ENCODE assay signal across 8 cellular contexts in genomic region chrX:19544693-19545305, GRCh38. TPM values are rescaled to one million over a fixed set of nuclear protein-coding genes. Genes with fewer than 3 reads are reported as not detected.
A peak's percentile ranks its signal among the peaks of the same experiment; 100 is the strongest.
DNase-seq lines count a peak whose midpoint lies in the region; ATAC-seq and TF ChIP-seq lines count a peak whose summit lies in the region.

No MANE protein-coding gene starts in this region.

- peak overlapping the region; percentile 91 for H3K27ac Mint-ChIP-seq in central memory CD8-positive, alpha-beta T cell (ENCODE audit: low read depth)

- H3K27me3 ChIP-seq in KMS-11 (ENCODE audit: insufficient read depth, low read depth), result no peaks in the 10 kb centered on the region
- H3K27me3 ChIP-seq in SK-N-SH (ENCODE audit: insufficient read depth), result no peaks in the 10 kb centered on the region
- no peaks in the 10 kb centered on the region for H3K27me3 ChIP-seq in stomach

- H3K9ac ChIP-seq in KMS-11, result no peak overlapping the region
- H3K9ac ChIP-seq in SK-N-SH, result no peak overlapping the region

- no peak overlapping the region for H3K4me2 ChIP-seq in KMS-11
- H3K4me2 ChIP-seq in SK-N-SH, result no peak overlapping the region

- H3K4me3 ChIP-seq in KMS-11 (IDR thresholded peaks at IDR 0.05; ENCODE audit: insufficient read depth, low read depth, low read length), result no peak overlapping the region
- H3K4me3 ChIP-seq in SK-N-SH (ENCODE audit: low read depth in 2 of 2, low read length in 1 of 2), result no peak overlapping the region
- no peak overlapping the region for H3K4me3 ChIP-seq in stomach

- no peaks in the 10 kb centered on the region for H4K20me1 ChIP-seq in KMS-11 (ENCODE audit: insufficient read depth)
- 0 out of 2 replicates have a peak, but pooled peaks cover 4% of the 10 kb centered on the region for H4K20me1 ChIP-seq in SK-N-SH (ENCODE audit: insufficient read depth)

- no peak overlapping the region for H3K4me3 Mint-ChIP-seq in central memory CD8-positive, alpha-beta T cell

- H3K36me3 ChIP-seq in KMS-11 (ENCODE audit: insufficient read depth) (no peaks in the 10 kb centered on the region), SK-N-SH (replicated peaks in 1 of 2; ENCODE audit: control insufficient read depth in 1 of 2, insufficient read depth in 2 of 2, low read length in 1 of 2) (peaks cover 6 to 60% of the 10 kb centered on the region in 2 experiments), stomach (peaks cover 0 to 38% (median 21%) of the 10 kb centered on the region in 4 donors)

- no peaks in the 10 kb centered on the region for H3K4me1 ChIP-seq in KMS-11 (ENCODE audit: low read depth, poor library complexity, severe bottlenecking)
- H3K4me1 ChIP-seq in SK-N-SH (ENCODE audit: control insufficient read depth in 1 of 2, insufficient read depth in 2 of 2, low read depth in 1 of 2, low read length in 1 of 2), result no peaks in the 10 kb centered on the region
- no peaks in the 10 kb centered on the region for H3K4me1 ChIP-seq in stomach

- peak; percentile 53 for DNase-seq in A172 (ENCODE audit: low spot score)
- peak; percentile 20 for DNase-seq in GM04503 (ENCODE audit: low read depth)
- peak; percentile 76 for DNase-seq in SK-N-SH
- no peak for DNase-seq in central memory CD8-positive, alpha-beta T cell (ENCODE audit: low spot score in 2 of 2)
- DNase-seq in kidney glomerular epithelial cell (lab: John Stamatoyannopoulos, UW), result peak; percentile 8
- DNase-seq in stomach, result peak; percentile 38
- no peak for DNase-seq in mesenteric fat pad (ENCODE audit: low spot score)

- no peaks in the 10 kb centered on the region for H3F3A ChIP-seq in SK-N-SH (replicated peaks; ENCODE audit: insufficient read depth)

- CTCF ChIA-PET in SK-N-SH (lab: Yijun Ruan, JAX), result interaction anchor here (0.8 to 1.3 kb wide), 2 partner anchors 173 to 202 kb away, joined by 3 to 4 read pairs; no protein-coding TSS in a partner anchor

- no peak for ATAC-seq in central memory CD8-positive, alpha-beta T cell (replicated peaks; ENCODE audit: extremely low read depth, poor library complexity, severe bottlenecking)

- no peaks in the 10 kb centered on the region for H3K9me2 ChIP-seq in SK-N-SH

- intact Hi-C loops in stomach (cut with DNase I; ENCODE audit: low total_unique reads), result no loop called here

- TF ChIP-seq CTCF in KMS-11 (conservative IDR thresholded peaks at IDR 0.05; ENCODE audit: low read depth, low read length), result peak; percentile 79
- peak; percentile 94 for TF ChIP-seq CTCF in SK-N-SH (IDR thresholded peaks at IDR 0.05)
- peak in 4 of 7 experiments; percentile 32 to 57 (median 45) for TF ChIP-seq CTCF in stomach (IDR thresholded peaks at IDR 0.05)

- peak; percentile 83 for TF ChIP-seq RAD21 in SK-N-SH (IDR thresholded peaks at IDR 0.05; ENCODE audit: low read length)

- H3K79me2 ChIP-seq in KMS-11 (ENCODE audit: insufficient read depth, low read depth) (no peaks in the 10 kb centered on the region), SK-N-SH (ENCODE audit: insufficient read depth) (no peaks in the 10 kb centered on the region)

- no peak overlapping the region for H3K27ac ChIP-seq in KMS-11
- H3K27ac ChIP-seq in SK-N-SH (ENCODE audit: low read depth in 2 of 2, low read length in 1 of 2), result no peak overlapping the region
- no peak overlapping the region for H3K27ac ChIP-seq in stomach

- no peaks in the 10 kb centered on the region for H3K9me3 Mint-ChIP-seq in central memory CD8-positive, alpha-beta T cell

- H3K36me3 Mint-ChIP-seq in central memory CD8-positive, alpha-beta T cell (ENCODE audit: insufficient read depth), result peaks cover 62% of the 10 kb centered on the region

- TF ChIP-seq EP300 in SK-N-SH (IDR thresholded peaks at IDR 0.05; ENCODE audit: borderline replicate concordance in 1 of 2, low read depth in 1 of 2, low read length in 1 of 2) (no peak), stomach (IDR thresholded peaks at IDR 0.05) (no peak)

- WGBS in SK-N-SH (ENCODE audit: low lambda C conversion rate), result 31% methylated on average over 8 of the region's 8 CpGs
- WGBS in stomach, 5 donors, result 32 to 45% (median 42%) methylated on average over 8 of the region's 8 CpGs

- no peak for TF ChIP-seq POLR2A in stomach (IDR thresholded peaks at IDR 0.05)

- peaks cover 35% of the 10 kb centered on the region for H3K4me1 Mint-ChIP-seq in central memory CD8-positive, alpha-beta T cell

- POLR2A ChIA-PET in SK-N-SH (lab: Yijun Ruan, JAX), result no interaction called here

- H3K9me3 ChIP-seq in SK-N-SH, result no peaks in the 10 kb centered on the region
- H3K9me3 ChIP-seq in stomach, result no peaks in the 10 kb centered on the region

- H3K27me3 Mint-ChIP-seq in central memory CD8-positive, alpha-beta T cell, result no peaks in the 10 kb centered on the region

- H2AFZ ChIP-seq in KMS-11 (ENCODE audit: low read depth), result no peak overlapping the region
- no peak overlapping the region for H2AFZ ChIP-seq in SK-N-SH (ENCODE audit: low read depth)

TF ChIP-seq in SK-N-SH, 30 proteins besides CTCF, POLR2A, EP300 and RAD21:
- TF ChIP-seq SMC3 (IDR thresholded peaks at IDR 0.05; ENCODE audit: low read depth, low read length) (peak; percentile 66), CHD2 (IDR thresholded peaks at IDR 0.05; ENCODE audit: low read length, partially characterized antibody) (no peak)

RNA-seq across cellular contexts. Expression of gene MAP3K15, which starts 29.5 kb away (rescaled TPM):
- 0.86 and 1.4 TPM in 2 replicates for total RNA-seq in A172 (2014; rRNA removed; shearing (Covaris generic))
- polyA plus RNA-seq in SK-N-SH (2012; rRNA removed) (0.05 and 0.07 TPM in 2 replicates), stomach (under 1 TPM; 0.12 to 0.76 (median 0.30) TPM)
- polyA plus RNA-seq in SK-N-SH (2012; cell fraction: cytosol; rRNA removed), result 0.05 TPM in 2 replicates
- 0.06 and 0.10 TPM in 2 replicates for polyA plus RNA-seq in SK-N-SH (2012; cell fraction: nucleus; rRNA removed)
- total RNA-seq in stomach (under 1 TPM in 1 of 5 donors, not detected in 4; 0.37 TPM), mesenteric fat pad (0.10 TPM)

Comparison
In these comparisons a context has a peak if more than half of its experiments do, and no peak if none do; other contexts are left out.
1. DNase-seq: peak in A172 (single experiment), GM04503 (single experiment), SK-N-SH (single experiment), kidney glomerular epithelial cell (single experiment) and stomach (single experiment); none in central memory CD8-positive, alpha-beta T cell (0 of 2) and mesenteric fat pad (single experiment).
2. Peak in every context shown above with its lines, with median percentiles within 50 percentile points of each other: CTCF ChIP-seq.